ENCODE assay signal across 1 cellular context in genomic region chr17:42684033-42684625, GRCh38.
TF ChIP-seq lines count a peak whose summit lies in the region.

No MANE protein-coding gene starts in this region.

TF ChIP-seq in IMR-90, 13 proteins besides CTCF, POLR2A, EP300 and RAD21:
- TF ChIP-seq CHD1 (IDR thresholded peaks at IDR 0.05; ENCODE audit: low read depth, low read length), result no peak
TF ChIP-seq in IMR-90: peak in this region for 0.
